20 cellular contexts compared by ENCODE assay signal in the genomic region with DNA sequence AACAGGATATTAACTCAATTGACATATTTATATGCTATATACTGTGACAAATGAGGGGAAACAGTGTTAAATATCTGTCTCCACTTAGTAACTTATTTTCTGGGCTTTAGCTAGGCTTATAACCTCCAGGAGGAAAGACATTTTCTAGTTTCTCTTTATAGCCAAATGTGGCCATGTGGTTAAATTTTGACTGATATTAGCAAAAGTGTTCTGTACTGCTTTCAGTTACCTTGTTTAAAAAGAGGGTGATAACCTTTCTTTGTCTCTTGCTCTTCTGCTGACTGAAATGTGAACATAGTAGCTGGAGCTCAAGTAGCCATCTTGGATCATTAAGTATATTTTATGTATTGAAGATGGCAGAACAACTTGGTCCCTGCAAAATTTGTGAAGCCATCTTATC.
A peak's percentile ranks its signal among the peaks of the same experiment; 100 is the strongest.
DNase-seq lines count a peak whose midpoint lies in the region; ATAC-seq and TF ChIP-seq lines count a peak whose summit lies in the region.
"Had no signal": no experiment of that assay in that cellular context is flagged by ENCODE, and none has a peak within 500 bp of the region (broad histone marks: within the 10 kb centered on the region; RNA-seq: fewer than 3 reads in every experiment).

No MANE protein-coding gene starts in this region.

- DNase-seq in progenitor cell of endocrine pancreas (ENCODE audit: low spot score, unreplicated experiment) (no peak), left cardiac atrium (no peak)
- no peak for DNase-seq in stimulated activated naive CD8-positive, alpha-beta T cell treated with anti-CD3 and anti-CD28 coated beads, Interleukin-15, amount 100 ng/mL, for 72 hours
- DNase-seq in effector CD4-positive, alpha-beta T cell: no peak
- DNase-seq: BE2C; CD4-positive, alpha-beta memory T cell; DMS79 treated with DMSO at 0.1 percent for 48 hours; GF-D8; H7; IMR-90; Kasumi-1; NCI-H510A; NCI-H82 had no signal

- H3K27ac Mint-ChIP-seq in progenitor cell of endocrine pancreas: peak overlapping the region; percentile 17
- no peak overlapping the region for H3K27ac Mint-ChIP-seq in stimulated activated naive CD8-positive, alpha-beta T cell treated with anti-CD3 and anti-CD28 coated beads, Interleukin-15, amount 100 ng/mL, for 72 hours
- H3K27ac Mint-ChIP-seq: CD4-positive, alpha-beta memory T cell; T-helper 1 cell treated with Interleukin-12 subunit alpha and Interleukin-12 subunit beta and Interleukin-4 antibody, amounts not matched to agents 30 μg/mL and 1 μg/mL, for 36 hours had no signal

- no peak for TF ChIP-seq CTCF in progenitor cell of endocrine pancreas (IDR thresholded peaks at IDR 0.05; ENCODE audit: unreplicated experiment)

- peaks cover 32% of the 10 kb centered on the region for H3K4me1 Mint-ChIP-seq in progenitor cell of endocrine pancreas (ENCODE audit: low read depth)
- H3K4me1 Mint-ChIP-seq in stimulated activated naive CD8-positive, alpha-beta T cell treated with anti-CD3 and anti-CD28 coated beads, Interleukin-15, amount 100 ng/mL, for 72 hours: no peaks in the 10 kb centered on the region
- H3K4me1 Mint-ChIP-seq: CD4-positive, alpha-beta memory T cell had no signal

- peaks cover 12% of the 10 kb centered on the region for H3K36me3 Mint-ChIP-seq in progenitor cell of endocrine pancreas (ENCODE audit: insufficient read depth)
- H3K36me3 Mint-ChIP-seq: CD4-positive, alpha-beta memory T cell had no signal

- no peaks in the 10 kb centered on the region for H3K27me3 Mint-ChIP-seq in progenitor cell of endocrine pancreas
- no peaks in the 10 kb centered on the region for H3K27me3 Mint-ChIP-seq in stimulated activated naive CD8-positive, alpha-beta T cell treated with anti-CD3 and anti-CD28 coated beads, Interleukin-15, amount 100 ng/mL, for 72 hours
- H3K27me3 Mint-ChIP-seq: CD4-positive, alpha-beta memory T cell had no signal

- no peak overlapping the region for H3K4me3 Mint-ChIP-seq in progenitor cell of endocrine pancreas (ENCODE audit: low read depth)
- no peak overlapping the region for H3K4me3 Mint-ChIP-seq in stimulated activated naive CD8-positive, alpha-beta T cell treated with anti-CD3 and anti-CD28 coated beads, Interleukin-15, amount 100 ng/mL, for 72 hours
- H3K4me3 Mint-ChIP-seq: CD4-positive, alpha-beta memory T cell; T-helper 1 cell treated with Interleukin-12 subunit alpha and Interleukin-12 subunit beta and Interleukin-4 antibody, amounts not matched to agents 30 μg/mL and 1 μg/mL, for 36 hours had no signal

- intact Hi-C loops in left cardiac atrium (cut with DNase I): no loop called here

- ATAC-seq in GM18870 (IDR thresholded peaks at IDR 0.05; ENCODE audit: unreplicated experiment): peak; percentile 76
- peak; percentile 52 for ATAC-seq in HG02970 (IDR thresholded peaks at IDR 0.05; ENCODE audit: low FRiP score, unreplicated experiment)
- ATAC-seq in HG03571 (IDR thresholded peaks at IDR 0.05; ENCODE audit: unreplicated experiment): peak; percentile 45
- ATAC-seq in left cardiac atrium: no peak
- ATAC-seq in stimulated activated naive CD8-positive, alpha-beta T cell treated with anti-CD3 and anti-CD28 coated beads, Interleukin-15, amount 100 ng/mL, for 72 hours: no peak
- ATAC-seq: Panc1, Right ventricle myocardium inferior, SK-N-SH treated with all-trans-retinoic acid at 6 μM for 48 hours had no signal

- peaks cover 27% of the 10 kb centered on the region for H3K9me3 Mint-ChIP-seq in progenitor cell of endocrine pancreas (ENCODE audit: low read depth)
- H3K9me3 Mint-ChIP-seq in stimulated activated naive CD8-positive, alpha-beta T cell treated with anti-CD3 and anti-CD28 coated beads, Interleukin-15, amount 100 ng/mL, for 72 hours: peaks cover 6 to 8% of the 10 kb centered on the region in 2 donors
- H3K9me3 Mint-ChIP-seq: T-helper 1 cell treated with Interleukin-12 subunit alpha and Interleukin-12 subunit beta and Interleukin-4 antibody, amounts not matched to agents 30 μg/mL and 1 μg/mL, for 36 hours had no signal

Comparison
In these comparisons a context has a peak if more than half of its experiments do, and no peak if none do; other contexts are left out.
1. ATAC-seq: peak in GM18870 (single experiment), HG02970 (single experiment) and HG03571 (single experiment); none in left cardiac atrium (0 of 2) and stimulated activated naive CD8-positive, alpha-beta T cell treated with anti-CD3 and anti-CD28 coated beads, Interleukin-15, amount 100 ng/mL, for 72 hours (single experiment).